ENCODE assay signal across 28 cellular contexts in the genomic region with DNA sequence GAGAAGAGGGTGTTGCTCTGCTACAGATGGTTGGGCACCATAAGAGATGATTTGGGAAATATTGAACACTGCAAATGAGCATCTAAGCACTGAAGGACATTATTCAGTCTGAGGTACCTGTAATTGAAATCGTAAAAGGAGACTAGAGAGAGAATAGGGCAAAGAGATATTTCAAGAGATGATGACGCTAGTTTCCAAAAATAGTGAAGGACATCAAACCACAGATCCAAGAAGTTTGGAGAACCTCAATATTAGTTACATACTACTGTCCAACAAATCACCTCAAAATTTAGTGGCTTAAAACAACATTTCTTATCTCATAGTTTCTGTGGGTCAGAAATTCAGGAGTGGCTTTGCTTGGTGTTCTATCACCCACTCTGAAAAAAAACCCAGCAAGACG.
"Had no signal": no experiment of that assay in that cellular context is flagged by ENCODE, and none has a peak within 500 bp of the region (broad histone marks: within the 10 kb centered on the region; RNA-seq: fewer than 3 reads in every experiment).

No MANE protein-coding gene starts in this region.

- ATAC-seq: stimulated activated effector memory CD8-positive, alpha-beta T cell treated with anti-CD3 and anti-CD28 coated beads, Interleukin-12 subunit alpha, Interleukin-12 subunit beta, amount 100 ng/mL, for 72 hours; stimulated activated memory B cell treated with anti-CD40 and anti-IgM and Interleukin-4, amounts not matched to agents 10 μg/mL and 1 μg/mL and 100 μg/mL, for 72 hours; stimulated activated naive B cell treated with anti-CD40 and anti-IgM and Interleukin-4, amounts not matched to agents 10 μg/mL and 1 μg/mL and 100 μg/mL, for 72 hours; stimulated activated naive CD8-positive, alpha-beta T cell treated with anti-CD3 and anti-CD28 coated beads, Interleukin-15, amount 100 ng/mL, for 72 hours; stimulated activated naive CD8-positive, alpha-beta T cell treated with anti-CD3 and anti-CD28 coated beads, Interleukin-15, Interleukin-2, amounts not matched to agents 100 U/mL and 50 U/mL, for 24 hours; upper lobe of right lung had no signal

- H3K36me3 Mint-ChIP-seq: stimulated activated memory B cell treated with anti-CD40 and anti-IgM and Interleukin-4, amounts not matched to agents 10 μg/mL and 1 μg/mL and 100 μg/mL, for 72 hours; type B pancreatic cell had no signal

- H3K27ac Mint-ChIP-seq: stimulated activated effector memory CD8-positive, alpha-beta T cell treated with anti-CD3 and anti-CD28 coated beads, Interleukin-12 subunit alpha, Interleukin-12 subunit beta, amount 100 ng/mL, for 72 hours; stimulated activated memory B cell treated with anti-CD40 and anti-IgM and Interleukin-4, amounts not matched to agents 10 μg/mL and 1 μg/mL and 100 μg/mL, for 72 hours; stimulated activated naive B cell treated with anti-CD40 and anti-IgM and Interleukin-4, amounts not matched to agents 10 μg/mL and 1 μg/mL and 100 μg/mL, for 72 hours; stimulated activated naive CD8-positive, alpha-beta T cell treated with anti-CD3 and anti-CD28 coated beads, Interleukin-15, amount 100 ng/mL, for 72 hours; stimulated activated naive CD8-positive, alpha-beta T cell treated with anti-CD3 and anti-CD28 coated beads, Interleukin-15, Interleukin-2, amounts not matched to agents 100 ng/mL and 50 ng/mL, for 24 hours; type B pancreatic cell had no signal

- H3K9me3 Mint-ChIP-seq: stimulated activated naive CD8-positive, alpha-beta T cell treated with anti-CD3 and anti-CD28 coated beads, Interleukin-15, Interleukin-2, amounts not matched to agents 100 ng/mL and 50 ng/mL, for 24 hours had no signal

- DNase-seq: stimulated activated CD4-positive, alpha-beta T cell treated with anti-CD3 and anti-CD28 coated beads, Interleukin-2, amount 100 ng/mL, for 48 hours; stimulated activated CD4-positive, alpha-beta T cell treated with anti-CD3 and anti-CD28 coated beads, Interleukin-4, amount 100 ng/mL, for 1 hour; stimulated activated CD4-positive, alpha-beta T cell treated with anti-CD3 and anti-CD28 coated beads, Interleukin-4, amount 100 ng/mL, for 24 hours; stimulated activated CD4-positive, alpha-beta T cell treated with anti-CD3 and anti-CD28 coated beads, Interleukin-4, amount 100 ng/mL, for 4 hours; stimulated activated CD8-positive, alpha-beta memory T cell treated with anti-CD3 and anti-CD28 coated beads, Interleukin-4, amount 100 ng/mL, for 48 hours; stimulated activated naive B cell treated with anti-CD40 and anti-IgM and Interleukin-4, amounts not matched to agents 10 μg/mL and 1 μg/mL and 100 μg/mL, for 72 hours; stimulated activated naive CD4-positive, alpha-beta T cell; stimulated activated naive CD4-positive, alpha-beta T cell treated with Interleukin-2 at 50 U/mL for 16 hours; stimulated activated naive CD8-positive, alpha-beta T cell treated with anti-CD3 and anti-CD28 coated beads, Interleukin-15, amount 100 ng/mL, for 72 hours; stimulated activated naive CD8-positive, alpha-beta T cell treated with anti-CD3 and anti-CD28 coated beads, Interleukin-15, Interleukin-2, amounts not matched to agents 100 U/mL and 50 U/mL, for 24 hours; stomach; substantia nigra; testis; thyroid gland; tibial artery; transverse colon; trophoblast cell; upper lobe of left lung; upper lobe of right lung; uterus had no signal

- H3K4me3 Mint-ChIP-seq: stimulated activated effector memory CD8-positive, alpha-beta T cell treated with anti-CD3 and anti-CD28 coated beads, Interleukin-12 subunit alpha, Interleukin-12 subunit beta, amount 100 ng/mL, for 72 hours; stimulated activated memory B cell treated with anti-CD40 and anti-IgM and Interleukin-4, amounts not matched to agents 10 μg/mL and 1 μg/mL and 100 μg/mL, for 72 hours; stimulated activated naive B cell treated with anti-CD40 and anti-IgM and Interleukin-4, amounts not matched to agents 10 μg/mL and 1 μg/mL and 100 μg/mL, for 72 hours; stimulated activated naive CD8-positive, alpha-beta T cell treated with anti-CD3 and anti-CD28 coated beads, Interleukin-15, amount 100 ng/mL, for 72 hours; stimulated activated naive CD8-positive, alpha-beta T cell treated with anti-CD3 and anti-CD28 coated beads, Interleukin-15, Interleukin-2, amounts not matched to agents 100 ng/mL and 50 ng/mL, for 24 hours; type B pancreatic cell had no signal

- H3K9me3 ChIP-seq: suprapubic skin, testis, thoracic aorta, tibial artery, transverse colon, upper lobe of left lung, upper lobe of right lung, uterus, vagina had no signal

- H3K4me1 ChIP-seq: suprapubic skin, testis, thyroid gland, tibial artery, tibial nerve, transverse colon, upper lobe of right lung, uterus, vagina had no signal

- H3K4me3 ChIP-seq: stomach, suprapubic skin, testis, thoracic aorta, thyroid gland, tibial artery, tibial nerve, transverse colon, upper lobe of left lung, upper lobe of right lung, uterus, vagina had no signal

- H3K27ac ChIP-seq: stomach, suprapubic skin, testis, thoracic aorta, thyroid gland, tibial artery, tibial nerve, transverse colon, upper lobe of left lung, upper lobe of right lung, uterus, vagina had no signal

- H3K36me3 ChIP-seq: stomach, suprapubic skin, thoracic aorta, thyroid gland, tibial artery, tibial nerve, transverse colon, upper lobe of left lung, upper lobe of right lung, uterus, vagina had no signal
